6 cellular contexts compared by ENCODE assay signal in the genomic region with DNA sequence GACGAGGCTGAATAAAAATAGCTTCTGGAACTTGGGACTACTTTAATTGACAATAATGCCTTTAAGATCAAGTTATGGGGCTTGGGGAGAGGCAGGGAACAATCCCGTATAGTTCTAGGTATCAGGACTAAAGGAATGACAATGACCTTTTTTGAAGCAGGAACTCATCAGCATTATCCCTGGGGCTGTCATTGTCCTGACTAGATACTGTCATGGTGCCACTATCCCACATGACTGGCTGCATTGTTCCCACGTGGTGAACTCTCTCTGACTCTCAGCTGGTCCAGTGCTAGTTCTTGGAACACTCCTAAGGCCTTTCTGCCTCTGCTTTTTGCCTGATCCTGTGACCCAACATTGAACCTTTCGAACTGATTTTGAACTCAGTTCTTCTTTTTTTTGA. TPM values are rescaled to one million over a fixed set of nuclear protein-coding genes. Genes with fewer than 3 reads are reported as not detected.
"Had no signal": no experiment of that assay in that cellular context is flagged by ENCODE, and none has a peak within 500 bp of the region (broad histone marks: within the 10 kb centered on the region; RNA-seq: fewer than 3 reads in every experiment).

No MANE protein-coding gene starts in this region.

RNA-seq across cellular contexts. Expression of a gene that starts 3.3 kb away (rescaled TPM):
- total RNA-seq: IMR-90 had no signal
- polyA plus RNA-seq: IMR-90 had no signal

RNA-seq across cellular contexts. Expression of a gene that starts 15.7 kb away (rescaled TPM):
- total RNA-seq: GM23248, IMR-90 had no signal

RNA-seq across cellular contexts. Expression of a gene that starts 40.5 kb away (rescaled TPM):
- total RNA-seq: H1, H9, HT-29, IMR-90, K562 had no signal
- polyA plus RNA-seq: H1, IMR-90, K562 had no signal
